ENCODE assay signal across 27 cellular contexts in genomic region chr4:60746172-60746571, GRCh38.
"Had no signal": no experiment of that assay in that cellular context is flagged by ENCODE, and none has a peak within 500 bp of the region (broad histone marks: within the 10 kb centered on the region; RNA-seq: fewer than 3 reads in every experiment).

No MANE protein-coding gene starts in this region.

- H3K36me3 ChIP-seq: left lung, lower lobe of right lung, pancreas, prostate gland, suprapubic skin, thoracic aorta, tibial artery, upper lobe of right lung had no signal

- ATAC-seq: left colon; left lung; lower lobe of right lung; naive thymus-derived CD8-positive, alpha-beta T cell; pancreas; right cardiac atrium; sciatic nerve; stimulated activated effector memory CD8-positive, alpha-beta T cell treated with anti-CD3 and anti-CD28 coated beads, Interleukin-12 subunit alpha, Interleukin-12 subunit beta, amount 100 ng/mL, for 72 hours; upper lobe of right lung had no signal

- H3K27ac ChIP-seq: left lung, lower lobe of right lung, pancreas, prostate gland, skin epidermis, suprapubic skin, thoracic aorta, tibial artery, upper lobe of right lung had no signal

- H3K27me3 ChIP-seq: left lung, pancreas, suprapubic skin, tibial artery, upper lobe of right lung had no signal

- H3K9me3 ChIP-seq: left lung, lower lobe of right lung, pancreas, prostate gland, suprapubic skin, thoracic aorta, tibial artery, upper lobe of right lung had no signal

- H3K4me1 ChIP-seq: left lung, lower lobe of right lung, pancreas, prostate gland, suprapubic skin, upper lobe of right lung had no signal

- FAIRE-seq: islet of Langerhans, kidney, pancreas, urothelium cell line had no signal

- DNase-seq: hypothalamus; immature natural killer cell; kidney; left colon; left lung; lower lobe of right lung; mammary epithelial cell; mesenchymal stem cell; naive thymus-derived CD8-positive, alpha-beta T cell; nucleus accumbens; pancreas; posterior cingulate gyrus; retina; right cardiac atrium; stimulated activated CD4-positive, alpha-beta T cell treated with anti-CD3 and anti-CD28 coated beads, Interleukin-12 subunit alpha, Interleukin-12 subunit beta, amount 100 ng/mL, for 4 hours; stimulated activated CD4-positive, alpha-beta T cell treated with anti-CD3 and anti-CD28 coated beads, Interleukin-4, amount 100 ng/mL, for 24 hours; stimulated activated naive CD4-positive, alpha-beta T cell; tibial artery; upper lobe of right lung had no signal

- H3K4me3 ChIP-seq: left lung, lower lobe of right lung, pancreas, prostate gland, skin epidermis, suprapubic skin, thoracic aorta, tibial artery, upper lobe of right lung had no signal
